In genomic region chr11:61626580-61627380, GRCh38 we compare ENCODE assay signal across 9 cellular contexts. TPM values are rescaled to one million over a fixed set of nuclear protein-coding genes. Genes with fewer than 3 reads are reported as not detected.
DNase-seq lines count a peak whose midpoint lies in the region; ATAC-seq and TF ChIP-seq lines count a peak whose summit lies in the region.
"Had no signal": no experiment of that assay in that cellular context is flagged by ENCODE, and none has a peak within 500 bp of the region (broad histone marks: within the 10 kb centered on the region; RNA-seq: fewer than 3 reads in every experiment).

No MANE protein-coding gene starts in this region.

- peaks cover 6% of the 10 kb centered on the region for H3K4me1 ChIP-seq in cardiac muscle cell (ENCODE audit: low read depth)
- H3K4me1 ChIP-seq in neuronal stem cell (ENCODE audit: control insufficient read depth in 2 of 2, insufficient read depth in 1 of 2, low read depth in 1 of 2, low read length in 2 of 2), result peaks cover 12 to 13% of the 10 kb centered on the region in 2 donors
- peaks cover 11% of the 10 kb centered on the region for H3K4me1 ChIP-seq in vagina

- no peaks in the 10 kb centered on the region for H3K36me3 ChIP-seq in cardiac muscle cell
- no peaks in the 10 kb centered on the region for H3K36me3 ChIP-seq in neuronal stem cell (replicated peaks in 1 of 2; ENCODE audit: control insufficient read depth in 2 of 2, insufficient read depth in 2 of 2, low read length in 2 of 2)
- no peaks in the 10 kb centered on the region for H3K36me3 ChIP-seq in vagina

- peak overlapping the region; percentile 56 for H2BK5ac ChIP-seq in neuronal stem cell (ENCODE audit: low read length)

- no peak overlapping the region for H3K9ac ChIP-seq in neuronal stem cell (ENCODE audit: low read depth, low read length, poor library complexity)

- intact Hi-C loops in activated CD4-positive, alpha-beta T cell treated with anti-CD3 and anti-CD28 coated beads, Interleukin-2, amount 10 ng/mL, durations not matched to agents 24 days and 14 days (cut with micrococcal nuclease), result no loop called here
- intact Hi-C loops in vagina (cut with DNase I), result no loop called here

- no peak overlapping the region for H3K27ac Mint-ChIP-seq in activated CD4-positive, alpha-beta T cell treated with anti-CD3 and anti-CD28 coated beads, Interleukin-2, amount 10 ng/mL, durations not matched to agents 24 days and 14 days

- H3K27me3 Mint-ChIP-seq in activated CD4-positive, alpha-beta T cell treated with anti-CD3 and anti-CD28 coated beads, Interleukin-2, amount 10 ng/mL, durations not matched to agents 24 days and 14 days, result peaks cover 8% of the 10 kb centered on the region

- H3K27me3 ChIP-seq in cardiac muscle cell (no peaks in the 10 kb centered on the region), neuronal stem cell (ENCODE audit: control insufficient read depth in 3 of 3, insufficient read depth in 3 of 3, low read depth in 1 of 3, low read length in 3 of 3) (no peaks in the 10 kb centered on the region), vagina (no peaks in the 10 kb centered on the region)

- H3K27ac ChIP-seq in cardiac muscle cell (peak overlapping the region; percentile 88), neuronal stem cell (replicated peaks; ENCODE audit: low read length) (no peak overlapping the region), vagina (no peak overlapping the region)

- in situ Hi-C loops in G401 (cut with HindIII; ENCODE audit: low sequenced_read_pairs), result no loop called here

- no peak overlapping the region for H3K4me3 Mint-ChIP-seq in activated CD4-positive, alpha-beta T cell treated with anti-CD3 and anti-CD28 coated beads, Interleukin-2, amount 10 ng/mL, durations not matched to agents 24 days and 14 days

- no peak overlapping the region for H3K23ac ChIP-seq in neuronal stem cell (ENCODE audit: low read depth, low read length, poor library complexity)

- H3K9me3 ChIP-seq in cardiac muscle cell (ENCODE audit: low read depth), result no peaks in the 10 kb centered on the region
- H3K9me3 ChIP-seq in neuronal stem cell (replicated peaks in 1 of 2; ENCODE audit: control insufficient read depth in 2 of 2, insufficient read depth in 1 of 2, low read depth in 1 of 2, low read length in 2 of 2), result no peaks in the 10 kb centered on the region
- no peaks in the 10 kb centered on the region for H3K9me3 ChIP-seq in vagina

- peak overlapping the region; percentile 8 for H2BK15ac ChIP-seq in neuronal stem cell (ENCODE audit: low read length)

- DNase-seq in G401 (ENCODE audit: low spot score) (peak; percentile 83), RPMI7951 (ENCODE audit: low read depth) (peak; percentile 44), cardiac muscle cell (ENCODE audit: low read depth in 1 of 2, low spot score in 1 of 2) (peak in 1 of 2 donors; percentile 91), neuronal stem cell (ENCODE audit: low spot score) (no peak), vagina (ENCODE audit: extremely low spot score in 2 of 2) (no peak), DMS114 treated with DMSO at 0.1 percent for 48 hours (lab: John Stamatoyannopoulos, UW; ENCODE audit: unreplicated experiment) (no peak)
- DNase-seq in activated CD4-positive, alpha-beta T cell treated with anti-CD3 and anti-CD28 coated beads, Interleukin-2, amount 10 ng/mL, durations not matched to agents 24 days and 14 days, result no peak
- DNase-seq: NCI-H1092 treated with DMSO at 0.1 percent for 48 hours had no signal

- H3K4me2 ChIP-seq in neuronal stem cell (ENCODE audit: insufficient read depth, low read length, poor library complexity, severe bottlenecking), result no peak overlapping the region

- no peaks in the 10 kb centered on the region for H3K36me3 Mint-ChIP-seq in activated CD4-positive, alpha-beta T cell treated with anti-CD3 and anti-CD28 coated beads, Interleukin-2, amount 10 ng/mL, durations not matched to agents 24 days and 14 days (ENCODE audit: low read depth)

- no peak overlapping the region for H4K8ac ChIP-seq in neuronal stem cell (ENCODE audit: low read depth, low read length)

- H3K4me3 ChIP-seq in cardiac muscle cell (no peak overlapping the region), neuronal stem cell (ENCODE audit: low read length in 2 of 2) (no peak overlapping the region), vagina (no peak overlapping the region)

- ATAC-seq in HG03571 (IDR thresholded peaks at IDR 0.05; ENCODE audit: unreplicated experiment), result no peak

- H2BK120ac ChIP-seq in neuronal stem cell (ENCODE audit: low read depth, low read length), result no peak overlapping the region

- no peak overlapping the region for H3K4ac ChIP-seq in neuronal stem cell (ENCODE audit: low read length)

- peaks cover 3% of the 10 kb centered on the region for H3K4me1 Mint-ChIP-seq in activated CD4-positive, alpha-beta T cell treated with anti-CD3 and anti-CD28 coated beads, Interleukin-2, amount 10 ng/mL, durations not matched to agents 24 days and 14 days

- TF ChIP-seq CTCF in cardiac muscle cell (IDR thresholded peaks at IDR 0.05; ENCODE audit: low read depth, low read length) (no peak), vagina (IDR thresholded peaks at IDR 0.05) (no peak)

- no peaks in the 10 kb centered on the region for H3K79me1 ChIP-seq in neuronal stem cell (ENCODE audit: low read depth, low read length)

- no peak for TF ChIP-seq POLR2A in vagina (IDR thresholded peaks at IDR 0.05)

- H2BK12ac ChIP-seq in neuronal stem cell (ENCODE audit: low read length), result no peak overlapping the region

- no peak overlapping the region for H2AFZ ChIP-seq in neuronal stem cell (ENCODE audit: low read length)

- H4K91ac ChIP-seq in neuronal stem cell (ENCODE audit: low read depth, low read length, poor library complexity), result no peak overlapping the region

- H3K18ac ChIP-seq in neuronal stem cell (ENCODE audit: low read length), result peak overlapping the region; percentile 39

- no peaks in the 10 kb centered on the region for H3K9me3 Mint-ChIP-seq in activated CD4-positive, alpha-beta T cell treated with anti-CD3 and anti-CD28 coated beads, Interleukin-2, amount 10 ng/mL, durations not matched to agents 24 days and 14 days

- H2AK5ac ChIP-seq in neuronal stem cell (ENCODE audit: low read depth, low read length), result peak overlapping the region; percentile 72

- WGBS in neuronal stem cell (ENCODE audit: extremely low coverage in 2 of 2, insufficient read length in 2 of 2, insufficient replicate concordance in 1 of 2), 2 donors, result no CpG with 5 or more reads among the region's 10 CpGs

- H3K14ac ChIP-seq in neuronal stem cell (ENCODE audit: low read length), result no peak overlapping the region

RNA-seq across cellular contexts. Expression of gene SYT7, which starts 45.9 kb away (rescaled TPM):
- 1.6 and 3.4 TPM in 2 replicates for total RNA-seq in G401 (2014; rRNA removed; shearing (Covaris generic))
- 0.29 and 0.48 TPM in 2 replicates for total RNA-seq in RPMI7951 (2014; rRNA removed; shearing (Covaris generic))
- total RNA-seq in cardiac muscle cell (8.7 and 12.1 TPM in 2 replicates), vagina (3.4 TPM)
- polyA plus RNA-seq in cardiac muscle cell, result 6.3 and 7.5 TPM in 2 replicates
- polyA plus RNA-seq in neuronal stem cell (2013, experiment 1 of 2), result 2.5 TPM
- polyA plus RNA-seq in neuronal stem cell (2013, experiment 2 of 2), result 2.3 TPM
- 0.23 and 0.43 TPM in 2 replicates for total RNA-seq in activated CD4-positive, alpha-beta T cell treated with anti-CD3 and anti-CD28 coated beads, Interleukin-2, amount 10 ng/mL, durations not matched to agents 24 days and 14 days

RNA-seq across cellular contexts. Expression of gene DAGLA, which starts 53.4 kb away (rescaled TPM):
- total RNA-seq in G401 (2014; rRNA removed; shearing (Covaris generic)), result 0.74 and 1.4 TPM in 2 replicates
- 0.78 and 0.96 TPM in 2 replicates for total RNA-seq in RPMI7951 (2014; rRNA removed; shearing (Covaris generic))
- 5.5 and 6.3 TPM in 2 replicates for total RNA-seq in cardiac muscle cell
- 2.1 and 3.4 TPM in 2 replicates for polyA plus RNA-seq in cardiac muscle cell
- polyA plus RNA-seq in neuronal stem cell (2013, experiment 1 of 2), result 3.7 TPM
- 3.5 TPM for polyA plus RNA-seq in neuronal stem cell (2013, experiment 2 of 2)
- 0.09 and 0.14 TPM in 2 replicates for total RNA-seq in activated CD4-positive, alpha-beta T cell treated with anti-CD3 and anti-CD28 coated beads, Interleukin-2, amount 10 ng/mL, durations not matched to agents 24 days and 14 days
- total RNA-seq in vagina, result 1.5 TPM

Comparison
In these comparisons a context has a peak if more than half of its experiments do, and no peak if none do; other contexts are left out.
1. DNase-seq: peak in G401 (single experiment) and RPMI7951 (single experiment); none in neuronal stem cell (single experiment), activated CD4-positive, alpha-beta T cell treated with anti-CD3 and anti-CD28 coated beads, Interleukin-2, amount 10 ng/mL, durations not matched to agents 24 days and 14 days (single experiment), vagina (0 of 2) and DMS114 treated with DMSO at 0.1 percent for 48 hours (single experiment).